In genomic region chr14:73958591-73958990, GRCh38 we compare ENCODE assay signal across 18 cellular contexts.
"Had no signal": no experiment of that assay in that cellular context is flagged by ENCODE, and none has a peak within 500 bp of the region (broad histone marks: within the 10 kb centered on the region; RNA-seq: fewer than 3 reads in every experiment).

No MANE protein-coding gene starts in this region.

- H3K9me3 Mint-ChIP-seq: activated CD4-positive, alpha-beta memory T cell treated with anti-CD3 and anti-CD28 coated beads for 36 hours; activated T-helper 2 cell treated with anti-CD3 and anti-CD28 coated beads, Interferon-gamma antibody, Interleukin-2, Interleukin-4, amounts not matched to agents 10 μg/mL and 5 μg/mL and 100 μg/mL, durations not matched to agents 14 hours and 24 hours and 36 hours; stimulated activated naive B cell treated with anti-CD40 and anti-IgM and Interleukin-4, amounts not matched to agents 10 μg/mL and 1 μg/mL and 100 μg/mL, for 72 hours; T-helper 2 cell treated with Interferon-gamma antibody and Interleukin-4, amounts not matched to agents 5 μg/mL and 100 μg/mL, for 36 hours had no signal

- H3K27me3 Mint-ChIP-seq: activated CD4-positive, alpha-beta memory T cell treated with anti-CD3 and anti-CD28 coated beads for 36 hours; activated naive CD8-positive, alpha-beta T cell; stimulated activated naive B cell treated with anti-CD40 and anti-IgM and Interleukin-4, amounts not matched to agents 10 μg/mL and 1 μg/mL and 100 μg/mL, for 72 hours had no signal

- H3K9ac ChIP-seq: parathyroid adenoma had no signal

- H3K4me1 ChIP-seq: esophagus squamous epithelium, heart left ventricle, left ventricle myocardium inferior, parathyroid adenoma had no signal

- H3K4me3 Mint-ChIP-seq: activated CD4-positive, alpha-beta memory T cell treated with anti-CD3 and anti-CD28 coated beads for 36 hours; activated naive CD8-positive, alpha-beta T cell; stimulated activated naive B cell treated with anti-CD40 and anti-IgM and Interleukin-4, amounts not matched to agents 10 μg/mL and 1 μg/mL and 100 μg/mL, for 72 hours; T-helper 2 cell treated with Interferon-gamma antibody and Interleukin-4, amounts not matched to agents 5 μg/mL and 100 μg/mL, for 36 hours had no signal

- H3K4me1 Mint-ChIP-seq: stimulated activated naive B cell treated with anti-CD40 and anti-IgM and Interleukin-4, amounts not matched to agents 10 μg/mL and 1 μg/mL and 100 μg/mL, for 72 hours had no signal

- H2AFZ ChIP-seq: parathyroid adenoma had no signal

- H3K4me3 ChIP-seq: esophagus squamous epithelium, heart left ventricle, left ventricle myocardium inferior, smooth muscle cell had no signal

- H3K27ac Mint-ChIP-seq: activated CD4-positive, alpha-beta memory T cell treated with anti-CD3 and anti-CD28 coated beads for 36 hours; activated naive CD8-positive, alpha-beta T cell; activated T-helper 2 cell treated with anti-CD3 and anti-CD28 coated beads, Interferon-gamma antibody, Interleukin-2, Interleukin-4, amounts not matched to agents 10 μg/mL and 5 μg/mL and 100 μg/mL, durations not matched to agents 14 hours and 24 hours and 36 hours; T-helper 2 cell treated with Interferon-gamma antibody and Interleukin-4, amounts not matched to agents 5 μg/mL and 100 μg/mL, for 36 hours had no signal

- H3K27me3 ChIP-seq: esophagus squamous epithelium, heart left ventricle had no signal

- H3K9me3 ChIP-seq: esophagus squamous epithelium, heart left ventricle, left ventricle myocardium inferior had no signal

- ATAC-seq: heart left ventricle; stimulated activated naive B cell treated with anti-CD40 and anti-IgM and Interleukin-4, amounts not matched to agents 10 μg/mL and 1 μg/mL and 100 μg/mL, for 72 hours had no signal

- H3K79me2 ChIP-seq: parathyroid adenoma had no signal

- DNase-seq: activated CD4-positive, alpha-beta memory T cell treated with anti-CD3 and anti-CD28 coated beads for 36 hours; activated CD4-positive, CD25-positive, alpha-beta regulatory T cell treated with anti-CD3 and anti-CD28 coated beads, Interleukin-2, amount 50 U/mL, for 72 hours; activated CD8-positive, alpha-beta memory T cell treated with anti-CD3 and anti-CD28 coated beads, Interleukin-2, amount 50 U/mL, for 4 hours; anterior cingulate cortex; esophagus squamous epithelium; foreskin fibroblast; heart left ventricle; left ventricle myocardium inferior; mesenchymal stem cell; stimulated activated naive B cell treated with anti-CD40 and anti-IgM and Interleukin-4, amounts not matched to agents 10 μg/mL and 1 μg/mL and 100 μg/mL, for 72 hours; substantia nigra; SW 1271; trophoblast cell had no signal

- H3K4me2 ChIP-seq: smooth muscle cell had no signal

- H3K36me3 Mint-ChIP-seq: activated naive CD8-positive, alpha-beta T cell had no signal

- H3K27ac ChIP-seq: esophagus squamous epithelium, heart left ventricle, left ventricle myocardium inferior, parathyroid adenoma had no signal
